8 cellular contexts compared by ENCODE assay signal in genomic region chr1:15526021-15526489, GRCh38. TPM values are rescaled to one million over a fixed set of nuclear protein-coding genes. Genes with fewer than 3 reads are reported as not detected.
DNase-seq lines count a peak whose midpoint lies in the region; ATAC-seq and TF ChIP-seq lines count a peak whose summit lies in the region.

No MANE protein-coding gene starts in this region.

- peak overlapping the region; percentile 85 for H3K4me3 ChIP-seq in BLaER1
- peak overlapping the region; percentile 79 for H3K4me3 ChIP-seq in Loucy (ENCODE audit: low read length, poor library complexity, severe bottlenecking)
- peak overlapping the region; percentile 95 for H3K4me3 ChIP-seq in neural cell (ENCODE audit: low read length)

- TF ChIP-seq CTCF in Loucy (conservative IDR thresholded peaks at IDR 0.05; ENCODE audit: low read length) (no peak; the same call in 1 of the 2 replicates), neural cell (IDR thresholded peaks at IDR 0.05; ENCODE audit: poor library complexity, severe bottlenecking) (no peak)

- H3F3A ChIP-seq in Loucy (ENCODE audit: low read depth) (peaks cover 7% of the 10 kb centered on the region; the same call in 1 of the 2 replicates), neural cell (ENCODE audit: insufficient read depth, low read length, poor library complexity, severe bottlenecking) (peaks cover 11% of the 10 kb centered on the region)

- DNase-seq in iPS-NIHi7 (ENCODE audit: extremely low spot score) (no peak), KG1 (lab: John Stamatoyannopoulos, UW) (no peak), cerebellar cortex (ENCODE audit: low spot score) (no peak)

- no peak for ATAC-seq in GM19351 (IDR thresholded peaks at IDR 0.05; ENCODE audit: unreplicated experiment)

- H3K27me3 ChIP-seq in BLaER1 (no peaks in the 10 kb centered on the region), Loucy (ENCODE audit: insufficient read depth, low read length, poor library complexity, severe bottlenecking) (no peaks in the 10 kb centered on the region), neural cell (ENCODE audit: insufficient read depth, low read depth, low read length) (no peaks in the 10 kb centered on the region)

- H3K9me2 ChIP-seq in Loucy (replicated peaks; ENCODE audit: low read depth, low read length) (no peaks in the 10 kb centered on the region), neural cell (ENCODE audit: insufficient read depth, low read length) (no peaks in the 10 kb centered on the region)

- H3K9me3 ChIP-seq in BLaER1 (no peaks in the 10 kb centered on the region), Loucy (ENCODE audit: insufficient read depth, low read depth, low read length) (no peaks in the 10 kb centered on the region), neural cell (ENCODE audit: low read length) (no peaks in the 10 kb centered on the region)

- TF ChIP-seq RAD21 in neural cell (conservative IDR thresholded peaks at IDR 0.05), result no peak

- peak overlapping the region; percentile 96 for H3K27ac Mint-ChIP-seq in dendritic cell treated with granulocyte-macrophage colony-stimulating factor and Interleukin-4, amounts not matched to agents 40 ng/mL and 50 ng/mL, for 4 days

- H3K9ac ChIP-seq in BLaER1 (no peak overlapping the region; the same call in 1 of the 2 replicates), Loucy (ENCODE audit: low read depth, low read length, poor library complexity, severe bottlenecking) (peak overlapping the region; percentile 51), neural cell (ENCODE audit: low read length) (peak overlapping the region; percentile 85)

- no peak for TF ChIP-seq EP300 in neural cell (conservative IDR thresholded peaks at IDR 0.05; ENCODE audit: poor library complexity, severe bottlenecking)

- H3K36me3 Mint-ChIP-seq in dendritic cell treated with granulocyte-macrophage colony-stimulating factor and Interleukin-4, amounts not matched to agents 40 ng/mL and 50 ng/mL, for 4 days (ENCODE audit: low read depth), result peaks cover 21% of the 10 kb centered on the region

- no peaks in the 10 kb centered on the region for H3K9me3 Mint-ChIP-seq in dendritic cell treated with granulocyte-macrophage colony-stimulating factor and Interleukin-4, amounts not matched to agents 40 ng/mL and 50 ng/mL, for 4 days

- H4K20me1 ChIP-seq in BLaER1, result peaks cover 13% of the 10 kb centered on the region
- H4K20me1 ChIP-seq in Loucy (ENCODE audit: insufficient read depth, low read length, poor library complexity, severe bottlenecking), result peaks cover 4% of the 10 kb centered on the region
- H4K20me1 ChIP-seq in neural cell (ENCODE audit: insufficient read depth), result no peaks in the 10 kb centered on the region

- H3K4me2 ChIP-seq in BLaER1, result peak overlapping the region; percentile 93
- peak overlapping the region; percentile 76 for H3K4me2 ChIP-seq in Loucy (ENCODE audit: low read depth, low read length, poor library complexity, severe bottlenecking)
- peak overlapping the region; percentile 51 for H3K4me2 ChIP-seq in neural cell (ENCODE audit: low read length)

- H3K36me3 ChIP-seq in BLaER1 (peaks cover 12% of the 10 kb centered on the region; the same call in 1 of the 2 replicates), Loucy (ENCODE audit: insufficient read depth, low read length) (no peaks in the 10 kb centered on the region), neural cell (ENCODE audit: insufficient read depth, low read length) (no peaks in the 10 kb centered on the region)

- no peaks in the 10 kb centered on the region for H3K27me3 Mint-ChIP-seq in dendritic cell treated with granulocyte-macrophage colony-stimulating factor and Interleukin-4, amounts not matched to agents 40 ng/mL and 50 ng/mL, for 4 days

- no peak overlapping the region for H3K27ac ChIP-seq in BLaER1
- peak overlapping the region; percentile 95 for H3K27ac ChIP-seq in neural cell (ENCODE audit: low read length)

- H3K4me1 ChIP-seq in BLaER1 (peaks cover 45% of the 10 kb centered on the region), Loucy (ENCODE audit: insufficient read depth, low read length, poor library complexity, severe bottlenecking) (peaks cover 37% of the 10 kb centered on the region)

- peaks cover 53% of the 10 kb centered on the region for H3K4me1 Mint-ChIP-seq in dendritic cell treated with granulocyte-macrophage colony-stimulating factor and Interleukin-4, amounts not matched to agents 40 ng/mL and 50 ng/mL, for 4 days (ENCODE audit: low read depth)

- intact Hi-C loops in dendritic cell treated with granulocyte-macrophage colony-stimulating factor and Interleukin-4, amounts not matched to agents 40 ng/mL and 50 ng/mL, for 4 days (cut with micrococcal nuclease), result loop anchor here (5.0 to 10.0 kb wide), 2 partner anchors 91 to 159 kb away; partner anchors contain the start of genes DDI2 and PLEKHM2

- H3K79me2 ChIP-seq in Loucy (ENCODE audit: insufficient read depth, low read length) (peaks cover 31% of the 10 kb centered on the region), neural cell (replicated peaks; ENCODE audit: insufficient read depth, low read length) (peaks cover 32% of the 10 kb centered on the region)

- peak overlapping the region; percentile 84 for H3K4me3 Mint-ChIP-seq in dendritic cell treated with granulocyte-macrophage colony-stimulating factor and Interleukin-4, amounts not matched to agents 40 ng/mL and 50 ng/mL, for 4 days

- H2AFZ ChIP-seq in Loucy (ENCODE audit: low read length) (peak overlapping the region; percentile 90; the same call in 1 of the 2 replicates), neural cell (ENCODE audit: low read depth, low read length) (no peak overlapping the region)

TF ChIP-seq in neural cell, 6 proteins besides CTCF, POLR2A, EP300 and RAD21:
- no peak for TF ChIP-seq EZH2 (IDR thresholded peaks at IDR 0.05; ENCODE audit: borderline replicate concordance, insufficient read depth, low read length, poor library complexity, severe bottlenecking)
- TF ChIP-seq SMC3 (conservative IDR thresholded peaks at IDR 0.05; ENCODE audit: poor library complexity), result no peak
- TF ChIP-seq MXI1 (conservative IDR thresholded peaks at IDR 0.05; ENCODE audit: poor library complexity, severe bottlenecking), result no peak
- TF ChIP-seq REST (IDR thresholded peaks at IDR 0.05; ENCODE audit: borderline replicate concordance), result no peak
- TF ChIP-seq POLR2AphosphoS5 (IDR thresholded peaks at IDR 0.05), result no peak
- no peak for TF ChIP-seq TAF1 (IDR thresholded peaks at IDR 0.05; ENCODE audit: low read depth)
TF ChIP-seq in neural cell: peak in this region for 0.

RNA-seq across cellular contexts. Expression of gene DNAJC16, which starts 0.6 kb away (rescaled TPM):
- polyA plus RNA-seq in neural cell, result 10.9 and 16.7 TPM in 2 replicates
- polyA minus RNA-seq in neural cell, result 23.6 and 24.8 TPM in 2 replicates

RNA-seq across cellular contexts. Expression of gene CASP9, which starts 2.0 kb away (rescaled TPM):
- 13.4 and 13.7 TPM in 2 replicates for polyA plus RNA-seq in neural cell
- 7.1 and 9.8 TPM in 2 replicates for polyA minus RNA-seq in neural cell

RNA-seq across cellular contexts. Expression of gene CELA2B, which starts 50.2 kb away (rescaled TPM):
- polyA plus RNA-seq in neural cell, result not detected in 2 replicates
- polyA minus RNA-seq in neural cell, result not detected in 2 replicates

RNA-seq across cellular contexts. Expression of gene AGMAT, which starts 58.8 kb away (rescaled TPM):
- not detected in 2 replicates for polyA plus RNA-seq in neural cell
- polyA minus RNA-seq in neural cell, result not detected in 2 replicates
